In the genomic region with DNA sequence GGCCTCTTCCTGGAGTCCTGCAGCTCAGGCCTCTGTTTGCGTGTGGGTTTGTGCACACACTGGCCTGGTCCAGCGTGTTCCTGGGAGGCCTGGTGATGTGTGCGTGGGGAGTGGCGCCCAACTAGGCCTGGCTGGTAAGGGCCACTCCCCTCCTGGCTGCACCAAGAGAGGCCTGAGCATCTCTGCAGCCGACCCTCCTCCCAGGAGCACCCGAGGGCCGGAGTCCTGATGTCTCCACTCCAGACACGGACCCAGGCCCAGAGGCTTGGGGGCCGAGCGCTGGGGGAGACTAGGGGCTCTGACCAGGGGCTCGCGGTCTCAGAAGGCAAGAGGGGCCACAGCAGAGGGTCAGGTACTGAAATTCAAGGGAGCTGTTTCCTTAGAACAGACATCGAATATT, we compare ENCODE assay signal across 16 cellular contexts. TPM values are rescaled to one million over a fixed set of nuclear protein-coding genes. Genes with fewer than 3 reads are reported as not detected.
A peak's percentile ranks its signal among the peaks of the same experiment; 100 is the strongest.
DNase-seq lines count a peak whose midpoint lies in the region; ATAC-seq, FAIRE-seq and TF ChIP-seq lines count a peak whose summit lies in the region.
"Had no signal": no experiment of that assay in that cellular context is flagged by ENCODE, and none has a peak within 500 bp of the region (broad histone marks: within the 10 kb centered on the region; RNA-seq: fewer than 3 reads in every experiment).

No MANE protein-coding gene starts in this region.

- no peak overlapping the region for H3K56ac ChIP-seq in H9 (ENCODE audit: insufficient read length, low read depth, low read length)

- CTCF ChIA-PET in K562 (lab: Yijun Ruan, JAX; ENCODE audit: low intra/inter-chr PET ratio): no interaction called here

- peaks cover 0 to 3% (median 0%) of the 10 kb centered on the region in 3 experiments; a peak in 2 of 7 replicates for H3K36me3 Mint-ChIP-seq in H9 (ENCODE audit: insufficient read depth in 1 of 3, low read depth in 3 of 3)

- no peak overlapping the region for H3K4me3 Mint-ChIP-seq in H9

- H3K23ac ChIP-seq in H9 (ENCODE audit: insufficient read length, low read depth, low read length): no peak overlapping the region

- TF ChIP-seq CTCF in H9 (conservative IDR thresholded peaks at IDR 0.05) (no peak), K562 (IDR thresholded peaks at IDR 0.05 in 2 of 3, conservative IDR thresholded peaks at IDR 0.05 in 1 of 3; ENCODE audit: insufficient read depth in 2 of 3, low read depth in 1 of 3, low read length in 3 of 3) (no peak), psoas muscle (IDR thresholded peaks at IDR 0.05) (no peak)

- no peak overlapping the region for H2BK12ac ChIP-seq in H9 (ENCODE audit: insufficient read length, low read depth, low read length)

- H4K5ac ChIP-seq in H9 (ENCODE audit: insufficient read length, low read depth, low read length): no peak overlapping the region

- H3K36me3 ChIP-seq in K562 (ENCODE audit: control insufficient read depth, insufficient read depth, low read length) (no peaks in the 10 kb centered on the region), psoas muscle (ENCODE audit: insufficient read depth in 1 of 2, low read depth in 1 of 2) (no peaks in the 10 kb centered on the region)

- H4K8ac ChIP-seq in H9 (replicated peaks; ENCODE audit: insufficient read length, low read depth, low read length): no peak overlapping the region

- H2BK20ac ChIP-seq in H9 (ENCODE audit: low read depth, low read length, poor library complexity, severe bottlenecking): no peak overlapping the region

- no peak overlapping the region for H2BK120ac ChIP-seq in H9 (ENCODE audit: low read depth, low read length, poor library complexity, severe bottlenecking)

- H3K4me1 Mint-ChIP-seq in H9: no peaks in the 10 kb centered on the region

- H2AK5ac ChIP-seq in H9 (ENCODE audit: insufficient read length, low read length): no peak overlapping the region

- peak overlapping the region; percentile 8 to 65 (median 30); a peak in 3 of 7 replicates for H3K27ac Mint-ChIP-seq in H9

- no TSS peak for BruUV-seq in K562 (replicated peaks; lab: Mats Ljungman, UMichigan)

- H2BK15ac ChIP-seq in H9 (ENCODE audit: low read depth, low read length): no peak overlapping the region

- H3K27me3 Mint-ChIP-seq in H9 (ENCODE audit: low read depth): peaks cover 1% of the 10 kb centered on the region

- intact Hi-C loops in K562 (cut with micrococcal nuclease) (no loop called here), right cardiac atrium (cut with DNase I) (no loop called here), psoas muscle (cut with DNase I) (no loop called here)

- no peak overlapping the region for H3K4me2 ChIP-seq in H9 (ENCODE audit: insufficient read depth, insufficient read length, low read length)
- no peak overlapping the region for H3K4me2 ChIP-seq in K562 (ENCODE audit: insufficient read depth, low read length)

- H3K79me1 ChIP-seq in H9 (ENCODE audit: insufficient read depth, low read depth, low read length, poor library complexity, severe bottlenecking): no peaks in the 10 kb centered on the region

- H3K27me3 ChIP-seq in H9 (ENCODE audit: insufficient read depth, low read length) (no peaks in the 10 kb centered on the region), K562 (ENCODE audit: control insufficient read depth in 2 of 2, insufficient read depth in 2 of 2, low read length in 2 of 2) (peaks cover 76 to 82% of the 10 kb centered on the region in 2 experiments), right cardiac atrium (ENCODE audit: control insufficient read depth, insufficient read depth) (no peaks in the 10 kb centered on the region), psoas muscle (ENCODE audit: insufficient read depth in 3 of 3, low read length in 2 of 3) (no peaks in the 10 kb centered on the region)

- no peak for TF ChIP-seq EP300 in K562 (IDR thresholded peaks at IDR 0.05; ENCODE audit: low read length)

- no peak overlapping the region for H3K18ac ChIP-seq in H9 (ENCODE audit: insufficient read length, low read depth, low read length)

- no peak for TF ChIP-seq POLR2A in K562 (conservative IDR thresholded peaks at IDR 0.05)

- ATAC-seq in K562: no peak
- no peak for ATAC-seq in right cardiac atrium
- ATAC-seq in psoas muscle: no peak

- H3K9ac ChIP-seq in H9 (ENCODE audit: extremely low read depth, insufficient read length, low read length) (no peak overlapping the region), K562 (ENCODE audit: insufficient read depth in 1 of 2, low read depth in 2 of 2, low read length in 2 of 2) (no peak overlapping the region)
- H3K9ac ChIP-seq: GM23248 had no signal

- POLR2A ChIA-PET in K562 (lab: Yijun Ruan, JAX): interaction anchor here (0.5 to 1.6 kb wide), 5 partner anchors 23 to 182 kb away, joined by 3 to 4 read pairs (median 4); partner anchors contain the start of gene PANK4

- H3K79me2 ChIP-seq in H9 (ENCODE audit: insufficient read depth, low read length) (no peaks in the 10 kb centered on the region), K562 (ENCODE audit: control insufficient read depth, insufficient read depth, low read length) (no peaks in the 10 kb centered on the region)

- no peak for FAIRE-seq in K562 (lab: Jason Lieb, UNC)
- FAIRE-seq: G401.6, RCC 7860 had no signal

- DNase-seq in H9 (no peak), K562 (ENCODE audit: extremely low read depth in 1 of 4, low spot score in 3 of 4) (no peak), right cardiac atrium (peak in 2 of 3 donors; percentile 9 to 35), psoas muscle (peak; percentile 4 to 22), DMS53 treated with DMSO at 0.1 percent for 48 hours (lab: John Stamatoyannopoulos, UW; ENCODE audit: unreplicated experiment) (no peak), AG08395 (ENCODE audit: low spot score) (no peak), NCI-H146 treated with DMSO at 0.1 percent for 48 hours (lab: John Stamatoyannopoulos, UW; ENCODE audit: unreplicated experiment) (no peak)
- DNase-seq: DMS 273 treated with DMSO at 0.1 percent for 48 hours, GM23248, HCEC 1CT, NCI-H1092 treated with DMSO at 0.1 percent for 48 hours, NCI-H146, NCI-H2081 treated with DMSO at 0.1 percent for 48 hours, SIG-M5 had no signal

- H3T11ph ChIP-seq in H9 (ENCODE audit: low read length): no peak overlapping the region

- H3K4me3 ChIP-seq in K562 (no peak overlapping the region), right cardiac atrium (ENCODE audit: low read length) (no peak overlapping the region), psoas muscle (no peak overlapping the region)
- H3K4me3 ChIP-seq: GM23248 had no signal

- H3K9me1 ChIP-seq in K562 (ENCODE audit: control insufficient read depth, insufficient read depth, low read length): no peaks in the 10 kb centered on the region

- H2BK5ac ChIP-seq in H9 (ENCODE audit: insufficient read length, low read length): no peak overlapping the region

- H3K9me3 ChIP-seq in H9 (ENCODE audit: control insufficient read depth, low read depth, low read length) (no peaks in the 10 kb centered on the region), K562 (replicated peaks; ENCODE audit: control insufficient read depth, insufficient read depth, low read depth, low read length) (no peaks in the 10 kb centered on the region; the same call in 1 of the 2 replicates), right cardiac atrium (ENCODE audit: control insufficient read depth, low read length) (no peaks in the 10 kb centered on the region), psoas muscle (no peaks in the 10 kb centered on the region)

- in situ Hi-C loops in K562 (cut with MboI): no loop called here

- no peak overlapping the region for H3K14ac ChIP-seq in H9 (ENCODE audit: insufficient read depth, low read length)

- no peak overlapping the region for H4K91ac ChIP-seq in H9 (ENCODE audit: insufficient read length, low read depth, low read length)

- no peak for TF ChIP-seq RAD21 in K562 (CRISPR knock-in tag; conservative IDR thresholded peaks at IDR 0.05 in 1 of 2, IDR thresholded peaks at IDR 0.05 in 1 of 2)

- no peaks in the 10 kb centered on the region for H3K23me2 ChIP-seq in H9 (ENCODE audit: insufficient read length, low read depth, low read length, poor library complexity, severe bottlenecking)

- H2AFZ ChIP-seq in H9 (ENCODE audit: low read length) (no peak overlapping the region), K562 (ENCODE audit: low read depth, low read length) (no peak overlapping the region)
- H2AFZ ChIP-seq: GM23248 had no signal

- H4K20me1 ChIP-seq in H9 (ENCODE audit: control insufficient read depth, insufficient read depth, insufficient read length) (no peaks in the 10 kb centered on the region), K562 (replicated peaks; ENCODE audit: control insufficient read depth, insufficient read depth, low read length) (peaks cover 5% of the 10 kb centered on the region)

- H3K4me1 ChIP-seq in H9 (ENCODE audit: insufficient read depth, low read length): no peaks in the 10 kb centered on the region
- peaks cover 0 to 27% of the 10 kb centered on the region in 2 experiments; a peak in 1 of 5 replicates for H3K4me1 ChIP-seq in K562 (replicated peaks in 1 of 2; ENCODE audit: control insufficient read depth in 2 of 2, insufficient read depth in 2 of 2, low read length in 2 of 2)
- no peaks in the 10 kb centered on the region for H3K4me1 ChIP-seq in right cardiac atrium (ENCODE audit: control insufficient read depth, insufficient read depth, low read length)
- no peaks in the 10 kb centered on the region for H3K4me1 ChIP-seq in psoas muscle

- H3K4ac ChIP-seq in H9 (ENCODE audit: low read depth, low read length): no peak overlapping the region

- peaks cover under 1 to 4% of the 10 kb centered on the region in 2 experiments; a peak in 3 of 5 replicates for H3K9me3 Mint-ChIP-seq in H9

- H3K27ac ChIP-seq in H9 (ENCODE audit: insufficient read length, low read depth, low read length): no peak overlapping the region
- H3K27ac ChIP-seq in K562 (ENCODE audit: extremely low read depth, low read depth, low read length): no peak overlapping the region
- H3K27ac ChIP-seq in right cardiac atrium (ENCODE audit: low read length): no peak overlapping the region
- H3K27ac ChIP-seq in psoas muscle: no peak overlapping the region
- H3K27ac ChIP-seq: GM23248 had no signal

- no CpG with 5 or more reads among the region's 13 CpGs for WGBS in H9 (ENCODE audit: extremely low coverage, insufficient read length, low lambda C conversion rate)
- 8% methylated on average over 13 of the region's 13 CpGs for WGBS in K562 (ENCODE audit: insufficient coverage, low coverage, missing lambda C conversion rate)
- WGBS in right cardiac atrium: 89% methylated on average over 13 of the region's 13 CpGs
- WGBS in psoas muscle, 3 donors: 86 to 95% (median 87%) methylated on average over 13 of the region's 13 CpGs

RNA-seq across cellular contexts. Expression of gene MORN1, which starts 33.3 kb away (rescaled TPM):
- 12.7 and 14.3 TPM in 2 replicates for total RNA-seq in H9 (2021)
- 24.9 and 49.4 TPM in 2 replicates for total RNA-seq in K562 (2011; cell fraction: chromatin; rRNA removed; ENCODE audit: low replicate concordance)
- total RNA-seq in K562 (2011; cell fraction: nucleolus; rRNA removed): 26.6 and 36.7 TPM in 2 replicates
- total RNA-seq in K562 (2011; cell fraction: nucleoplasm; rRNA removed): 26.9 and 29.6 TPM in 2 replicates
- total RNA-seq in K562 (2014; rRNA removed): 6.1 and 9.3 TPM in 2 replicates
- total RNA-seq in K562 (2014; rRNA removed; fragmentation: Illumina TruSeq; extraction: Trizol): 2.3 and 2.9 TPM in 2 replicates
- 4.7 and 5.5 TPM in 2 replicates for total RNA-seq in K562 (2015; rRNA removed; fragmentation: Illumina TruSeq; extraction: Trizol)
- 5.1 and 7.6 TPM in 2 replicates for total RNA-seq in K562 (2021)
- polyA plus RNA-seq in K562 (2011; rRNA removed): 3.9 and 4.4 TPM in 2 replicates
- polyA plus RNA-seq in K562 (2011; cell fraction: cytosol; rRNA removed): 4.3 and 4.7 TPM in 2 replicates
- polyA plus RNA-seq in K562 (2011; cell fraction: nucleus; rRNA removed): 10.6 and 16.9 TPM in 2 replicates
- polyA plus RNA-seq in K562 (2012): 3.6 and 6.3 TPM in 2 replicates
- polyA plus RNA-seq in K562 (2014; fragmentation: Illumina TruSeq; extraction: Trizol): 1.8 and 2.7 TPM in 2 replicates
- under 1 TPM; 0.24 to 0.35 TPM for polyA plus RNA-seq in K562 (2014; fragmentation: Nextera tagmentation; extraction: Ambion mirVana)
- polyA plus RNA-seq in K562 (2014; rRNA removed): 4.2 and 5.8 TPM in 2 replicates
- polyA minus RNA-seq in K562 (2011; rRNA and poly(A)+ RNA removed): 5.5 and 9.6 TPM in 2 replicates
- 4.8 and 5.6 TPM in 2 replicates for polyA minus RNA-seq in K562 (2011; cell fraction: cytosol; rRNA and poly(A)+ RNA removed)
- 11.7 and 12.0 TPM in 2 replicates for polyA minus RNA-seq in K562 (2011; cell fraction: nucleus; rRNA and poly(A)+ RNA removed)
- 1 to 10 TPM; 3.2 to 5.1 (median 4.2) TPM for total RNA-seq in right cardiac atrium
- 4.1 TPM for polyA plus RNA-seq in right cardiac atrium
- total RNA-seq in psoas muscle: 1 to 10 TPM; 3.6 to 6.3 (median 4.5) TPM
- 1 to 10 TPM; 1.2 to 7.3 (median 3.1) TPM for polyA plus RNA-seq in psoas muscle

RNA-seq across cellular contexts. Expression of gene RER1, which starts 33.6 kb away (rescaled TPM):
- total RNA-seq in H9 (2021) (110 and 118 TPM in 2 replicates), K562 (2014; rRNA removed) (63.1 and 109 TPM in 2 replicates), K562 (2014; rRNA removed; fragmentation: Illumina TruSeq; extraction: Trizol) (183 and 211 TPM in 2 replicates), K562 (2015; rRNA removed; fragmentation: Illumina TruSeq; extraction: Trizol) (146 and 153 TPM in 2 replicates), K562 (2021) (219 and 235 TPM in 2 replicates), right cardiac atrium (10 to 100 TPM; 83.6 to 93.9 (median 89.6) TPM), psoas muscle (10 to 100 TPM; 71.1 to 97.6 (median 86.7) TPM)
- 270 and 338 TPM in 2 replicates for total RNA-seq in K562 (2011; cell fraction: chromatin; rRNA removed; ENCODE audit: low replicate concordance)
- total RNA-seq in K562 (2011; cell fraction: nucleolus; rRNA removed): 175 and 181 TPM in 2 replicates
- total RNA-seq in K562 (2011; cell fraction: nucleoplasm; rRNA removed): 289 and 345 TPM in 2 replicates
- polyA plus RNA-seq in K562 (2011; rRNA removed) (316 and 354 TPM in 2 replicates), K562 (2014; fragmentation: Illumina TruSeq; extraction: Trizol) (299 and 323 TPM in 2 replicates), K562 (2014; fragmentation: Nextera tagmentation; extraction: Ambion mirVana) (10 to 100 TPM; 19.6 to 34.5 TPM), K562 (2014; rRNA removed) (216 and 249 TPM in 2 replicates), right cardiac atrium (50.3 TPM), psoas muscle (100 to 1,000 TPM in 1 of 3 donors, 10 to 100 TPM in 2; 68.8 to 119 (median 91.3) TPM)
- 218 and 437 TPM in 2 replicates for polyA plus RNA-seq in K562 (2011; cell fraction: cytosol; rRNA removed)
- polyA plus RNA-seq in K562 (2011; cell fraction: nucleus; rRNA removed): 267 and 372 TPM in 2 replicates
- 133 and 293 TPM in 2 replicates for polyA plus RNA-seq in K562 (2012)
- polyA minus RNA-seq in K562 (2011; rRNA and poly(A)+ RNA removed): 304 and 371 TPM in 2 replicates
- polyA minus RNA-seq in K562 (2011; cell fraction: cytosol; rRNA and poly(A)+ RNA removed): 79.7 and 109 TPM in 2 replicates
- 23.0 and 33.4 TPM in 2 replicates for polyA minus RNA-seq in K562 (2011; cell fraction: nucleus; rRNA and poly(A)+ RNA removed)

RNA-seq across cellular contexts. Expression of gene PEX10, which starts 54.3 kb away (rescaled TPM):
- total RNA-seq in H9 (2021) (33.6 and 34.4 TPM in 2 replicates), K562 (2014; rRNA removed) (24.5 and 26.2 TPM in 2 replicates), K562 (2014; rRNA removed; fragmentation: Illumina TruSeq; extraction: Trizol) (5.6 and 5.7 TPM in 2 replicates), K562 (2015; rRNA removed; fragmentation: Illumina TruSeq; extraction: Trizol) (8.4 and 9.3 TPM in 2 replicates), K562 (2021) (18.2 and 18.7 TPM in 2 replicates), right cardiac atrium (10 to 100 TPM; 11.4 to 15.5 (median 13.6) TPM), psoas muscle (10 to 100 TPM; 14.1 to 19.7 (median 17.1) TPM)
- total RNA-seq in K562 (2011; cell fraction: chromatin; rRNA removed; ENCODE audit: low replicate concordance): 13.3 and 27.8 TPM in 2 replicates
- total RNA-seq in K562 (2011; cell fraction: nucleolus; rRNA removed): 23.4 and 30.4 TPM in 2 replicates
- total RNA-seq in K562 (2011; cell fraction: nucleoplasm; rRNA removed): 18.3 and 19.9 TPM in 2 replicates
- polyA plus RNA-seq in K562 (2011; rRNA removed) (8.7 and 9.4 TPM in 2 replicates), K562 (2014; fragmentation: Illumina TruSeq; extraction: Trizol) (6.4 and 10.6 TPM in 2 replicates), K562 (2014; fragmentation: Nextera tagmentation; extraction: Ambion mirVana) (under 1 TPM; 0.03 to 0.11 TPM), K562 (2014; rRNA removed) (18.8 and 22.5 TPM in 2 replicates), right cardiac atrium (16.0 TPM), psoas muscle (10 to 100 TPM; 12.6 to 18.4 (median 16.2) TPM)
- 9.6 and 19.3 TPM in 2 replicates for polyA plus RNA-seq in K562 (2011; cell fraction: cytosol; rRNA removed)
- 18.8 and 28.5 TPM in 2 replicates for polyA plus RNA-seq in K562 (2011; cell fraction: nucleus; rRNA removed)
- polyA plus RNA-seq in K562 (2012): 9.3 and 13.4 TPM in 2 replicates
- polyA minus RNA-seq in K562 (2011; rRNA and poly(A)+ RNA removed): 3.5 and 3.9 TPM in 2 replicates
- 5.4 and 14.7 TPM in 2 replicates for polyA minus RNA-seq in K562 (2011; cell fraction: cytosol; rRNA and poly(A)+ RNA removed)
- polyA minus RNA-seq in K562 (2011; cell fraction: nucleus; rRNA and poly(A)+ RNA removed): 11.1 and 14.0 TPM in 2 replicates

Comparison
In these comparisons a context has a peak if more than half of its experiments do, and no peak if none do; other contexts are left out.
1. DNase-seq: peak in right cardiac atrium (2 of 3) and psoas muscle (2 of 2); none in H9 (single experiment), K562 (0 of 4), DMS53 treated with DMSO at 0.1 percent for 48 hours (single experiment), AG08395 (single experiment) and NCI-H146 treated with DMSO at 0.1 percent for 48 hours (single experiment).